Comparison of ENCODE assay signal across 12 cellular contexts in the genomic region with DNA sequence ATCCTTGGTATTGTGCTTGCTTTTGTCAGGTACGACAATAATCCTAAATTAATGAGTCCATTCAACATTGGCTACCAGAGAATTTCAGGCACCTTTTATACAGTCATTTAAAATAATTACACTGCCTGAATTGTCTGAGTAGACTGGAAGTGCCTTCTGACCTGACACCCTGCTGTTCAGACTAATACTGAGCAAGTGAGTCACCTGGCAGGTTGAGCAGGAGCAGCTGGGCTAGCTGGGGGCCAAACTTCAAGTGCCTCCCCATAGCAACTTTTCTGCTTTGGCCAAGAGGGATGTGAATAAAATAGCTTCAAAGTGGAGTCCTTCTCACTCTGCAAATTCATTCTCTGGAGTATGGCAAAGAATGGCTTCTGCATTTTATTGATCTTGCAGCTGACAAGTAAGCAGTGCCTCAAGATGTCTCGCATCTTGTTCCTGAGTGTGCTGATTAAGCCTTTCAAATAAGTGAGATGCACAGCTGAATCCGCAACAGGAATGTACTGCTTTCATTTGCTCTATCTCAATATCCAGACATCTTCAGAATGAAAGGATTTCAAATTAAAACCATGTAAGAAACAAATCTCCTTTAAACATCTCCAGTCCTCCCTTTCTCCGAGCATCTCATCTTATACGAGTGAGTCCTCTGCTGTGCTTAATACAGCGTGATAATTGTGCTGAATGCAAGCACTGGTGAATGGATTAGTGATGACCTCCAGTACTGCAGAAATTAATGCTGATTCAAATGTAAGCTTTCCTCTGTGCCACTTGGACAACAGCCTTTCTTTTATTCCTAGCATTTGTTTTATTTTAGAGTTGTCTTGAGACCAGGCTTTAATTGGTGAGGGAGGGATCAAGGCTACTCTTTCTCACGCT.
DNase-seq lines count a peak whose midpoint lies in the region; ATAC-seq, FAIRE-seq and TF ChIP-seq lines count a peak whose summit lies in the region.
"Had no signal": no experiment of that assay in that cellular context is flagged by ENCODE, and none has a peak within 500 bp of the region (broad histone marks: within the 10 kb centered on the region; RNA-seq: fewer than 3 reads in every experiment).

No MANE protein-coding gene starts in this region.

- H3K27me3 ChIP-seq in GM23338 (ENCODE audit: insufficient read depth) (no peaks in the 10 kb centered on the region), mammary epithelial cell (ENCODE audit: insufficient read depth, low read length) (peaks cover 4% of the 10 kb centered on the region), HepG2 (ENCODE audit: control insufficient read depth in 1 of 2, insufficient read depth in 2 of 2, low read length in 2 of 2) (no peaks in the 10 kb centered on the region)

- no peaks in the 10 kb centered on the region for H3K9me2 ChIP-seq in GM23338 (ENCODE audit: insufficient read depth)

- no peaks in the 10 kb centered on the region for H4K20me1 ChIP-seq in GM23338 (replicated peaks; ENCODE audit: insufficient read depth)
- no peaks in the 10 kb centered on the region for H4K20me1 ChIP-seq in mammary epithelial cell (ENCODE audit: insufficient read depth, low read length)
- H4K20me1 ChIP-seq in HepG2 (ENCODE audit: insufficient read depth, low read length) = no peaks in the 10 kb centered on the region

- BruUV-seq in mammary epithelial cell (replicated peaks; lab: Mats Ljungman, UMichigan) (no TSS peak), HepG2 (replicated peaks; lab: Mats Ljungman, UMichigan) (no TSS peak)

- H3K36me3 Mint-ChIP-seq in GM23338 (ENCODE audit: low read depth) (no peaks in the 10 kb centered on the region), brain (no peaks in the 10 kb centered on the region)
- H3K36me3 Mint-ChIP-seq: naive B cell had no signal

- H3K9ac ChIP-seq in mammary epithelial cell (ENCODE audit: insufficient read depth, low read length) = no peak overlapping the region
- H3K9ac ChIP-seq in HepG2 (ENCODE audit: insufficient read depth, low read depth, low read length) = no peak overlapping the region

- intact Hi-C loops in mammary epithelial cell (cut with micrococcal nuclease) (no loop called here), HepG2 (cut with micrococcal nuclease; ENCODE audit: unreplicated experiment) (no loop called here)

- H3K4me3 Mint-ChIP-seq in GM23338 (no peak overlapping the region), brain (peak overlapping the region in 4 of 5 experiments; percentile 55 to 72 (median 60))
- H3K4me3 Mint-ChIP-seq: effector memory CD8-positive, alpha-beta T cell; T-helper 1 cell treated with Interleukin-12 subunit alpha and Interleukin-12 subunit beta and Interleukin-4 antibody, amounts not matched to agents 30 μg/mL and 1 μg/mL, for 36 hours had no signal

- TF ChIP-seq CTCF in GM23338 (conservative IDR thresholded peaks at IDR 0.05; ENCODE audit: low read depth in 2 of 2) (no peak), brain (conservative IDR thresholded peaks at IDR 0.05) (no peak), mammary epithelial cell (conservative IDR thresholded peaks at IDR 0.05 in 1 of 2, IDR thresholded peaks at IDR 0.05 in 1 of 2; ENCODE audit: extremely low read depth in 1 of 2, insufficient read depth in 1 of 2, low read depth in 1 of 2, low read length in 2 of 2) (no peak), HepG2 (CRISPR knock-in tag; IDR thresholded peaks at IDR 0.05) (no peak)

- H3K79me2 ChIP-seq in GM23338 (replicated peaks; ENCODE audit: insufficient read depth) (no peaks in the 10 kb centered on the region), mammary epithelial cell (ENCODE audit: insufficient read depth, low read length) (no peaks in the 10 kb centered on the region), HepG2 (ENCODE audit: insufficient read depth, low read length) (no peaks in the 10 kb centered on the region)

- H3K9me3 Mint-ChIP-seq in GM23338 (no peaks in the 10 kb centered on the region), brain (peaks cover 0 to 3% (median 0%) of the 10 kb centered on the region in 5 experiments)
- H3K9me3 Mint-ChIP-seq: T-helper 1 cell treated with Interleukin-12 subunit alpha and Interleukin-12 subunit beta and Interleukin-4 antibody, amounts not matched to agents 30 μg/mL and 1 μg/mL, for 36 hours had no signal

- H2AFZ ChIP-seq in GM23338 = no peak overlapping the region
- no peak overlapping the region for H2AFZ ChIP-seq in mammary epithelial cell (ENCODE audit: low read depth, low read length)
- no peak overlapping the region for H2AFZ ChIP-seq in HepG2 (ENCODE audit: low read length)

- TF ChIP-seq POLR2A in HepG2 (IDR thresholded peaks at IDR 0.05; ENCODE audit: insufficient read depth in 1 of 2, low read depth in 2 of 2, low read length in 2 of 2) = no peak

- in situ Hi-C loops in mammary epithelial cell (cut with MboI; ENCODE audit: low sequenced_read_pairs in 2 of 2) (no loop called here), HepG2 (cut with HindIII; ENCODE audit: extremely low pct_ligation_motif_present, low pct_unique_long_range_greater_than_20kb) (no loop called here)

- no peak overlapping the region for H3K4me3 ChIP-seq in GM23338
- no peak overlapping the region for H3K4me3 ChIP-seq in mammary epithelial cell (replicated peaks in 1 of 3; ENCODE audit: insufficient read depth in 1 of 3, low read depth in 2 of 3, low read length in 3 of 3)
- no peak overlapping the region for H3K4me3 ChIP-seq in HepG2 (replicated peaks in 1 of 3; ENCODE audit: insufficient read depth in 1 of 3, low read depth in 2 of 3, low read length in 3 of 3)
- H3K4me3 ChIP-seq: K562 had no signal

- WGBS in mammary epithelial cell (ENCODE audit: low coverage, missing lambda C conversion rate) = 88% methylated on average over 7 of the region's 7 CpGs
- WGBS in HepG2 (ENCODE audit: low lambda C conversion rate) = 1% methylated on average over 7 of the region's 7 CpGs

- H3K27ac Mint-ChIP-seq in GM23338 (peak overlapping the region; percentile 86), brain (peak overlapping the region in 3 of 5 experiments; percentile 27 to 79 (median 60))
- H3K27ac Mint-ChIP-seq: effector memory CD8-positive, alpha-beta T cell; T-helper 1 cell treated with Interleukin-12 subunit alpha and Interleukin-12 subunit beta and Interleukin-4 antibody, amounts not matched to agents 30 μg/mL and 1 μg/mL, for 36 hours had no signal

- FAIRE-seq in HepG2 (lab: Jason Lieb, UNC) = no peak
- FAIRE-seq: K562 had no signal

- TF ChIP-seq EP300 in HepG2 (IDR thresholded peaks at IDR 0.05; ENCODE audit: low read depth in 2 of 2, low read length in 2 of 2) (no peak), HepG2 (CRISPR knock-in tag; IDR thresholded peaks at IDR 0.05; ENCODE audit: borderline replicate concordance) (no peak)

- H3F3A ChIP-seq in GM23338 (replicated peaks; ENCODE audit: low read depth) = no peaks in the 10 kb centered on the region

- CTCF ChIA-PET in mammary epithelial cell (lab: Charles Lee; ENCODE audit: low non-redundant PET) (no interaction called here), HepG2 (lab: Yijun Ruan, JAX; ENCODE audit: low intra/inter-chr PET ratio, low total read pairs) (no interaction called here)

- H3K4me2 ChIP-seq in GM23338 (peak overlapping the region; percentile 17; the same call in 1 of the 2 replicates), mammary epithelial cell (ENCODE audit: insufficient read depth, low read depth, low read length) (no peak overlapping the region), HepG2 (ENCODE audit: low read depth, low read length) (no peak overlapping the region)

- dilution Hi-C loops in mammary epithelial cell (cut with HindIII; ENCODE audit: low sequenced_read_pairs) = no loop called here

- no peak for TF ChIP-seq RAD21 in HepG2 (CRISPR knock-in tag; IDR thresholded peaks at IDR 0.05)

- ATAC-seq in GM23338 (peak; percentile 94), HepG2 (no peak), HG03378 (IDR thresholded peaks at IDR 0.05; ENCODE audit: unreplicated experiment) (no peak)
- ATAC-seq: effector memory CD8-positive, alpha-beta T cell; K562 had no signal

- H3K4me1 ChIP-seq in GM23338 (ENCODE audit: insufficient read depth) = peaks cover 25% of the 10 kb centered on the region
- no peaks in the 10 kb centered on the region for H3K4me1 ChIP-seq in mammary epithelial cell (ENCODE audit: insufficient read depth, low read length)
- H3K4me1 ChIP-seq in HepG2 (ENCODE audit: insufficient read depth, low read length) = no peaks in the 10 kb centered on the region

- POLR2A ChIA-PET in HepG2 (lab: Yijun Ruan, JAX) = no interaction called here

- peaks cover 30% of the 10 kb centered on the region for H3K4me1 Mint-ChIP-seq in GM23338
- H3K4me1 Mint-ChIP-seq in brain = peaks cover 23% of the 10 kb centered on the region
- H3K4me1 Mint-ChIP-seq: naive B cell had no signal

- H3K27ac ChIP-seq in GM23338 (ENCODE audit: low read depth) (no peak overlapping the region), mammary epithelial cell (ENCODE audit: insufficient read depth, low read depth, low read length) (no peak overlapping the region), HepG2 (ENCODE audit: extremely low read length, insufficient read depth, low read length) (no peak overlapping the region)

- DNase-seq in GM23338 (ENCODE audit: low spot score) (peak; percentile 61), NCI-H2227 (lab: John Stamatoyannopoulos, UW; ENCODE audit: unreplicated experiment) (peak; percentile 81), medulla oblongata (ENCODE audit: extremely low spot score) (peak; percentile 25), SKM-1 treated with dmso at 0.1 percent for 144 hours (lab: John Stamatoyannopoulos, UW; ENCODE audit: unreplicated experiment) (no peak), mammary epithelial cell (no peak), HepG2 (ENCODE audit: low spot score) (no peak)
- DNase-seq: effector memory CD8-positive, alpha-beta T cell; naive B cell had no signal

- H3K9me3 ChIP-seq in mammary epithelial cell (replicated peaks; ENCODE audit: insufficient read depth, low read length) (no peaks in the 10 kb centered on the region), HepG2 (ENCODE audit: low read length) (no peaks in the 10 kb centered on the region)

- H3K27me3 Mint-ChIP-seq in GM23338 (ENCODE audit: insufficient read depth, low read depth, poor library complexity) = no peaks in the 10 kb centered on the region
- H3K27me3 Mint-ChIP-seq in brain = no peaks in the 10 kb centered on the region
- H3K27me3 Mint-ChIP-seq: effector memory CD8-positive, alpha-beta T cell; naive B cell had no signal

- H3K36me3 ChIP-seq in GM23338 (ENCODE audit: insufficient read depth) (no peaks in the 10 kb centered on the region), mammary epithelial cell (ENCODE audit: insufficient read depth, low read length) (no peaks in the 10 kb centered on the region), HepG2 (replicated peaks in 1 of 2; ENCODE audit: control insufficient read depth in 1 of 2, insufficient read depth in 2 of 2, low read length in 2 of 2) (no peaks in the 10 kb centered on the region)

TF ChIP-seq in GM23338, 12 proteins besides CTCF, POLR2A, EP300 and RAD21 (continues in another document):
- TF ChIP-seq STAT1 (IDR thresholded peaks at IDR 0.05; ENCODE audit: unreplicated experiment) (no peak), NANOG (IDR thresholded peaks at IDR 0.05; ENCODE audit: borderline replicate concordance) (no peak), EZH2 (IDR thresholded peaks at IDR 0.05; ENCODE audit: low read depth, unreplicated experiment) (no peak)

TF ChIP-seq in HepG2, 621 proteins besides CTCF, POLR2A, EP300 and RAD21:
- no peak for TF ChIP-seq ZNF10 (CRISPR knock-in tag; IDR thresholded peaks at IDR 0.05; ENCODE audit: borderline replicate concordance, low read depth)

Comparison
In these comparisons a context has a peak if more than half of its experiments do, and no peak if none do; other contexts are left out.
1. DNase-seq: peak in GM23338 (single experiment), NCI-H2227 (single experiment) and medulla oblongata (single experiment); none in SKM-1 treated with dmso at 0.1 percent for 144 hours (single experiment), mammary epithelial cell (single experiment) and HepG2 (single experiment).